In the genomic region with DNA sequence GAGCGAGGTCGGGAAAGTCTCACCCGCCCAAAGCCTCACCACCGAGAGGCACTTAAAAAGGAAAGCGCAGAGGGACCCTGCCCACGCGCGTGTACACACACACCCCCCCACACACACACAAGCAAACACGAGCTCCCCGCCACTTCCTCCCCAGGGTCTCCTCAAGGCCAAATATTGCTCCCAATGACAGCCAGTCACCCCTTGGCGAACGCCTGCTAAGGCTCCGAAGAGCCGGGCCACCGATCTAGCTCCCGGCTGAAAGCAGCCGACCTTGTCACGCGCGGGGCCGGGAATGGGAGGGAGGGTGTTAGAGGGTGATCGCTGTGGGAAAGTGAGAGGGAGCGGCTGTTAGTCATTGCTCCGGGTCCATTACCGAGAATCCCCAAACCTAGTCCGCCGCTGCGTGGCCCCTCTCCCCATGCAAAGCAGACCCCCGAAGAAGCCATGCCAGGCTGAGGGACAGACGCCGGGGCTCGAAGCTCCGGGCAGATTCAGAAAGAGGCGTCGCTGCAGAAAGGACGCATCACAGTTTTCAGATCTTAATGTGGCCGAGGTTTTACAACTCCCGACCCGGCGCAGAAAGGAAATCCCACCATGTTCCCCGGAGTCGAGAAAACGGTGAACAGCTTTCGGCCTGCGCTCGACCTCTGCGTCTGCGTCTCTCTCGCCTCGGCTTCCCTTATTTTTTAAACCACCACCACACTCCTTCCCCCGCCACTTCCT, we compare ENCODE assay signal across 9 cellular contexts. TPM values are rescaled to one million over a fixed set of nuclear protein-coding genes. Genes with fewer than 3 reads are reported as not detected.
DNase-seq lines count a peak whose midpoint lies in the region; ATAC-seq and TF ChIP-seq lines count a peak whose summit lies in the region.
"Had no signal": no experiment of that assay in that cellular context is flagged by ENCODE, and none has a peak within 500 bp of the region (broad histone marks: within the 10 kb centered on the region; RNA-seq: fewer than 3 reads in every experiment).

No MANE protein-coding gene starts in this region.

- no peak for ATAC-seq in HG03159 (IDR thresholded peaks at IDR 0.05; ENCODE audit: unreplicated experiment)
- ATAC-seq in GM21786 (IDR thresholded peaks at IDR 0.05; ENCODE audit: unreplicated experiment), result no peak

- intact Hi-C loops in lower leg skin (cut with DNase I; ENCODE audit: low total_unique reads), result no loop called here
- intact Hi-C loops in tibial artery (cut with DNase I; ENCODE audit: low total_unique reads), result no loop called here

- peaks cover 5 to 22% (median 15%) of the 10 kb centered on the region in 3 donors for H3K36me3 ChIP-seq in tibial artery

- no peaks in the 10 kb centered on the region for H3K27me3 ChIP-seq in tibial artery

- peaks cover 0 to 32% (median 11%) of the 10 kb centered on the region in 4 donors for H3K4me1 ChIP-seq in tibial artery

- TF ChIP-seq POLR2A in lower leg skin (IDR thresholded peaks at IDR 0.05), result no peak

- DNase-seq in NCI-H524 (lab: John Stamatoyannopoulos, UW), result peak; percentile 63 to 65
- no peak for DNase-seq in NCI-H524 treated with DMSO at 0.1 percent for 48 hours (lab: John Stamatoyannopoulos, UW)
- DNase-seq in NCI-H226, result peak; percentile 43
- no peak for DNase-seq in coronary artery (ENCODE audit: low spot score)
- peak; percentile 38 to 93 for DNase-seq in lower leg skin (ENCODE audit: low spot score in 2 of 2)
- peak; percentile 64 to 83 for DNase-seq in tibial artery
- DNase-seq: DND-41 had no signal

- peak overlapping the region; percentile 55 to 97 for H3K27ac ChIP-seq in coronary artery
- peak overlapping the region; percentile 92 to 96 for H3K27ac ChIP-seq in tibial artery

- TF ChIP-seq CTCF in coronary artery (IDR thresholded peaks at IDR 0.05), result no peak
- no peak for TF ChIP-seq CTCF in lower leg skin (IDR thresholded peaks at IDR 0.05)
- TF ChIP-seq CTCF in tibial artery (IDR thresholded peaks at IDR 0.05), result no peak

- H3K4me3 ChIP-seq in coronary artery (peak overlapping the region; percentile 88), lower leg skin (ENCODE audit: low read depth, poor library complexity, severe bottlenecking) (peak overlapping the region; percentile 34), tibial artery (peak overlapping the region; percentile 62 to 81)

- no peaks in the 10 kb centered on the region for H3K9me3 ChIP-seq in tibial artery

- WGBS in lower leg skin, 2 donors, result 0 to 1% methylated on average over 30 to 51 of the region's 51 CpGs

RNA-seq across cellular contexts. Expression of gene BMP4, which starts 2.6 kb away (rescaled TPM):
- 10 to 100 TPM in 3 of 4 donors, 1 to 10 TPM in 1; 9.1 to 24.5 (median 19.0) TPM for total RNA-seq in lower leg skin

Comparison
In these comparisons a context has a peak if more than half of its experiments do, and no peak if none do; other contexts are left out.
1. DNase-seq: peak in NCI-H524 (2 of 2), NCI-H226 (single experiment), lower leg skin (2 of 2) and tibial artery (2 of 2); none in NCI-H524 treated with DMSO at 0.1 percent for 48 hours (single experiment) and coronary artery (single experiment).
2. H3K4me3 ChIP-seq: peak in every context shown above with its lines; median percentile 88 in coronary artery; 72 in tibial artery; 34 in lower leg skin.